In the genomic region with DNA sequence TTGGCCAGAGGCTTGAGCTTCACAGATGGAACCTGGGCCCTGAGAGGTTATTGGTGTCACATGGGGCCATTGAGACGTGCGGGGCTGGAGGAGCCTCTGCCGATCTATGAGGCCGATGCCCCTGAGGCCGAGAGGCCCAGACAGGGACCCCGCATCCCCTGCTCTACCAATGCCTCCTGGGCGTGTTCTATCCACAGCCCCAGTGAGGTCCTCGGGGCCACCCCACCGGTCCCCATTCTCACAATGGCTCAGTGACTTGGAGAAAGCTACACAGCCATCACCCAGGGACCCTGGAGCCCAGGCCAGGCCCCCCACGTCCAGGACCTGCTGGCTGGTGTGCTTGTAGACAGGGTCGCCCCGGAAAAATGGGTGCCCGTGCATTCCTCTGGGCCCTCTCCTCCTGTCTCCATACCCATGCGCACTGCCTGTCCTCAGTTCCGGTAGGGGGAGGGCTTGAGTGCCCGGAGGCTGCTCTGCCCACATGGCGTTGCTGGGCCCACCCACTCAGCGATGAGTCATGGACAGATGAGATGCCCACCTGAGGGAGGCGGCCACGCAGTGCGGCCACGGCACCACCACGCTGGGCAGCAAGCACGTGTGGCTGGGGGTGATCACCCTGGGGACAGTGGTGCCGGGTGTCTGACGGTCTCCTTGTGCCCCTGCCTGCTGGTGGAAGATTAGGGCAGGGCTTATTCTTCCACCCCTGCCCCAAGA, we compare ENCODE assay signal across 26 cellular contexts.
DNase-seq lines count a peak whose midpoint lies in the region; ATAC-seq, FAIRE-seq and TF ChIP-seq lines count a peak whose summit lies in the region.
"Had no signal": no experiment of that assay in that cellular context is flagged by ENCODE, and none has a peak within 500 bp of the region (broad histone marks: within the 10 kb centered on the region; RNA-seq: fewer than 3 reads in every experiment).

No MANE protein-coding gene starts in this region.

- no peak overlapping the region for H4K91ac ChIP-seq in H1 (replicated peaks; ENCODE audit: insufficient read length, low read length)

- H3K4me3 ChIP-seq in HEK293 (ENCODE audit: low read depth, low read length) (no peak overlapping the region), H1 (ENCODE audit: extremely low read depth in 1 of 4, insufficient read depth in 2 of 4, low read depth in 3 of 4, low read length in 4 of 4) (no peak overlapping the region)
- H3K4me3 ChIP-seq: A549; BLaER1 treated with 17β-estradiol and CSF1 and Interleukin-3, amounts not matched to agents 10 nM and 100 nM; GM12878 had no signal

- WGBS in H1 (ENCODE audit: extremely low coverage in 1 of 2, insufficient coverage in 1 of 2, insufficient read length in 1 of 2, insufficient replicate concordance in 2 of 2, low coverage in 1 of 2, low lambda C conversion rate in 2 of 2, missing lambda C conversion rate in 1 of 2), 2 experiments = 92% methylated on average over 18 of the region's 26 CpGs; no CpG with 5 or more reads in 1 of the 2 experiments

- no peak for TF ChIP-seq POLR2A in H1 (IDR thresholded peaks at IDR 0.05; ENCODE audit: control extremely low read depth in 1 of 2, low read depth in 2 of 2, low read length in 2 of 2)

- no peaks in the 10 kb centered on the region for H3K36me3 ChIP-seq in HEK293 (ENCODE audit: control insufficient read depth in 2 of 2, insufficient read depth in 1 of 2, low read length in 2 of 2)
- H3K36me3 ChIP-seq in H1 (ENCODE audit: control insufficient read depth in 2 of 4, insufficient read depth in 4 of 4, low read length in 3 of 4) = no peaks in the 10 kb centered on the region; a peak in 1 of 8 replicates
- H3K36me3 ChIP-seq: BE2C had no signal

- no peak for TF ChIP-seq CTCF in HEK293 (tag by site-specific recombination; IDR thresholded peaks at IDR 0.05)
- TF ChIP-seq CTCF in H1 (IDR thresholded peaks at IDR 0.05; ENCODE audit: control extremely low read depth in 1 of 3, insufficient read depth in 1 of 3, low read depth in 1 of 3, low read length in 3 of 3) = no peak

- no peaks in the 10 kb centered on the region for H3K9me3 ChIP-seq in HEK293 (ENCODE audit: control insufficient read depth, insufficient read depth, low read depth, low read length)
- H3K9me3 ChIP-seq in H1 (ENCODE audit: insufficient read depth in 2 of 2, low read depth in 1 of 2, low read length in 1 of 2) = peaks cover 2 to 3% of the 10 kb centered on the region in 2 experiments; a peak in 1 of 4 replicates
- H3K9me3 ChIP-seq: A549, BE2C had no signal

- no peak overlapping the region for H3K18ac ChIP-seq in H1 (ENCODE audit: extremely low read depth, low read length)

- peaks cover 0 to 11% of the 10 kb centered on the region in 2 experiments; a peak in 2 of 4 replicates for H3K79me2 ChIP-seq in H1 (ENCODE audit: control insufficient read depth in 1 of 2, insufficient read depth in 2 of 2, low read length in 2 of 2)

- DNase-seq in caudate nucleus (lab: John Stamatoyannopoulos, UW) (peak in 1 of 61 donors; percentile 30), H1 (ENCODE audit: low read depth in 1 of 2, low spot score in 2 of 2) (no peak), substantia nigra (lab: John Stamatoyannopoulos, UW) (peak in 5 of 49 donors; percentile 24 to 46 (median 33)), NCI-H146 (lab: John Stamatoyannopoulos, UW) (no peak), NCI-H1105 treated with DMSO at 0.1 percent for 48 hours (lab: John Stamatoyannopoulos, UW) (no peak)
- DNase-seq: 8988T; ACHN; AML-193; BE2C; CD4-positive, alpha-beta T cell; CD8-positive, alpha-beta memory T cell; DMS 273 treated with DMSO at 0.1 percent for 48 hours; DMS79; EL; GDM1; GOT3; H7; HCEC 1CT had no signal

- no peak overlapping the region for H2AK5ac ChIP-seq in H1 (ENCODE audit: low read depth, low read length)

- no peak overlapping the region for H3K14ac ChIP-seq in H1 (ENCODE audit: insufficient read length)

- H2BK15ac ChIP-seq in H1 (ENCODE audit: low read length) = no peak overlapping the region

- no peak overlapping the region for H2BK120ac ChIP-seq in H1 (replicated peaks; ENCODE audit: low read depth, low read length)

- H4K20me1 ChIP-seq in H1 (replicated peaks in 1 of 2; ENCODE audit: control insufficient read depth in 1 of 2, insufficient read depth in 2 of 2, low read length in 2 of 2) = peaks cover 5 to 21% of the 10 kb centered on the region in 2 experiments

- H2BK5ac ChIP-seq in H1 (ENCODE audit: low read depth, low read length) = no peak overlapping the region

- CTCF ChIA-PET in HEK293 (lab: Yijun Ruan, JAX) (interaction anchor here (0.7 kb wide), 1 partner anchor 1771 kb away, joined by 3 read pairs; no protein-coding TSS in a partner anchor), H1 (lab: Charles Lee; ENCODE audit: partially characterized antibody) (no interaction called here)

- no peak overlapping the region for H3K4ac ChIP-seq in H1 (replicated peaks; ENCODE audit: insufficient read length, low read depth, low read length)

- H3K23me2 ChIP-seq in H1 (ENCODE audit: low read depth, low read length) = peaks cover 7% of the 10 kb centered on the region

- H3K4me1 ChIP-seq in HEK293 (ENCODE audit: control insufficient read depth, insufficient read depth, low read length) = no peaks in the 10 kb centered on the region
- peaks cover 0 to 3% (median 0%) of the 10 kb centered on the region in 4 experiments; a peak in 3 of 7 replicates for H3K4me1 ChIP-seq in H1 (replicated peaks in 1 of 4; ENCODE audit: control insufficient read depth in 3 of 4, insufficient read depth in 4 of 4, low read length in 3 of 4)
- H3K4me1 ChIP-seq: BE2C had no signal

- POLR2A ChIA-PET in HEK293 (lab: Yijun Ruan, JAX) (no interaction called here), H1 (lab: Charles Lee; ENCODE audit: partially characterized antibody) (no interaction called here)

- H3K27me3 ChIP-seq in H1 (replicated peaks in 1 of 4; ENCODE audit: control insufficient read depth in 3 of 4, extremely low read depth in 1 of 4, insufficient read depth in 3 of 4, low read length in 3 of 4) = no peaks in the 10 kb centered on the region; a peak in 1 of 7 replicates
- H3K27me3 ChIP-seq: BE2C; BLaER1 treated with 17β-estradiol and CSF1 and Interleukin-3, amounts not matched to agents 10 nM and 100 nM had no signal

- ATAC-seq in HG03039 (IDR thresholded peaks at IDR 0.05; ENCODE audit: unreplicated experiment) = no peak
- ATAC-seq in GM19351 (IDR thresholded peaks at IDR 0.05; ENCODE audit: unreplicated experiment) = no peak
- ATAC-seq: A549, GM12878 had no signal

- peak overlapping the region; percentile 35; the same call in 1 of the 2 replicates for H4K8ac ChIP-seq in H1 (ENCODE audit: extremely low read depth, insufficient read depth, low read length)

- TF ChIP-seq RAD21 in H1 (IDR thresholded peaks at IDR 0.05 in 1 of 2, conservative IDR thresholded peaks at IDR 0.05 in 1 of 2; ENCODE audit: low read depth in 2 of 2, low read length in 2 of 2) = no peak

- H2BK20ac ChIP-seq in H1 (ENCODE audit: low read length) = no peak overlapping the region

- no peak overlapping the region for H4K5ac ChIP-seq in H1 (ENCODE audit: insufficient read length, low read depth, low read length)

- no peak overlapping the region for H3K56ac ChIP-seq in H1 (replicated peaks; ENCODE audit: insufficient read length, low read depth, low read length)

- peaks cover 5% of the 10 kb centered on the region; the same call in 1 of the 2 replicates for H3K79me1 ChIP-seq in H1 (ENCODE audit: low read depth, low read length)

- H2BK12ac ChIP-seq in H1 (ENCODE audit: low read depth, low read length) = no peak overlapping the region

- H3K9ac ChIP-seq in H1 (replicated peaks in 1 of 4; ENCODE audit: extremely low read depth in 1 of 4, low read depth in 3 of 4, low read length in 3 of 4) = no peak overlapping the region
- H3K9ac ChIP-seq: BLaER1 treated with 17β-estradiol and CSF1 and Interleukin-3, amounts not matched to agents 10 nM and 100 nM had no signal

- H3K23ac ChIP-seq in H1 (ENCODE audit: insufficient read length) = no peak overlapping the region

- no peak overlapping the region for H3K27ac ChIP-seq in HEK293 (ENCODE audit: extremely low read depth, low read depth, low read length)
- peak overlapping the region; percentile 13 for H3K27ac ChIP-seq in caudate nucleus (ENCODE audit: low read depth, low read length)
- no peak overlapping the region for H3K27ac ChIP-seq in H1 (ENCODE audit: low read depth, low read length)
- H3K27ac ChIP-seq in substantia nigra (ENCODE audit: low read depth, low read length, poor library complexity, severe bottlenecking) = peak overlapping the region; percentile 93
- H3K27ac ChIP-seq: A549; BLaER1 treated with 17β-estradiol and CSF1 and Interleukin-3, amounts not matched to agents 10 nM and 100 nM had no signal

- no peak overlapping the region for H2AFZ ChIP-seq in H1 (ENCODE audit: low read length)

- H3K4me2 ChIP-seq in H1 (ENCODE audit: insufficient read depth in 1 of 2, low read depth in 2 of 2, low read length in 2 of 2) = no peak overlapping the region
- H3K4me2 ChIP-seq: A549; BLaER1 treated with 17β-estradiol and CSF1 and Interleukin-3, amounts not matched to agents 10 nM and 100 nM had no signal

- FAIRE-seq in H1 (lab: Jason Lieb, UNC) = no peak
- FAIRE-seq: A549, D721Med, GM12878, GM18507 had no signal

- no peak for TF ChIP-seq EP300 in H1 (IDR thresholded peaks at IDR 0.05; ENCODE audit: borderline replicate concordance in 1 of 2, low read depth in 2 of 2, low read length in 2 of 2)

TF ChIP-seq in HEK293, 187 proteins besides CTCF, POLR2A, EP300 and RAD21:
- TF ChIP-seq ZSCAN16 (tag by site-specific recombination; IDR thresholded peaks at IDR 0.05) (no peak), ZNF558 (tag by site-specific recombination; IDR thresholded peaks at IDR 0.05) (no peak), ZXDB (tag by site-specific recombination; IDR thresholded peaks at IDR 0.05) (no peak), EGR2 (tag by site-specific recombination; IDR thresholded peaks at IDR 0.05; ENCODE audit: low read depth) (peak; percentile 62)

TF ChIP-seq in H1, 55 proteins besides CTCF, POLR2A, EP300 and RAD21 (continues in another document):
- TF ChIP-seq SUZ12 (IDR thresholded peaks at IDR 0.05; ENCODE audit: low read length) (no peak), RXRA (IDR thresholded peaks at IDR 0.05; ENCODE audit: insufficient read depth, low read depth, low read length) (no peak), TAF7 (optimal IDR thresholded peaks at IDR 0.05; ENCODE audit: borderline replicate concordance, low read depth, low read length) (no peak), KDM1A (IDR thresholded peaks at IDR 0.05; ENCODE audit: borderline replicate concordance, low read length) (no peak), TAF1 (IDR thresholded peaks at IDR 0.05; ENCODE audit: low read depth, low read length) (no peak), FOSL1 (IDR thresholded peaks at IDR 0.05; ENCODE audit: insufficient read depth, low read depth, low read length) (no peak), RFX5 (IDR thresholded peaks at IDR 0.05; ENCODE audit: borderline replicate concordance, low read depth, low read length) (no peak)
- TF ChIP-seq, protein P1, sequence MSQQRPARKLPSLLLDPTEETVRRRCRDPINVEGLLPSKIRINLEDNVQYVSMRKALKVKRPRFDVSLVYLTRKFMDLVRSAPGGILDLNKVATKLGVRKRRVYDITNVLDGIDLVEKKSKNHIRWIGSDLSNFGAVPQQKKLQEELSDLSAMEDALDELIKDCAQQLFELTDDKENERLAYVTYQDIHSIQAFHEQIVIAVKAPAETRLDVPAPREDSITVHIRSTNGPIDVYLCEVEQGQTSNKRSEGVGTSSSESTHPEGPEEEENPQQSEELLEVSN (IDR thresholded peaks at IDR 0.05) = no peak

Comparison
In these comparisons a context has a peak if more than half of its experiments do, and no peak if none do; other contexts are left out.
1. H3K27ac ChIP-seq: peak in caudate nucleus (single experiment) and substantia nigra (single experiment); none in HEK293 (single experiment) and H1 (single experiment).